ENCODE assay signal across 1 cellular context in the genomic region with DNA sequence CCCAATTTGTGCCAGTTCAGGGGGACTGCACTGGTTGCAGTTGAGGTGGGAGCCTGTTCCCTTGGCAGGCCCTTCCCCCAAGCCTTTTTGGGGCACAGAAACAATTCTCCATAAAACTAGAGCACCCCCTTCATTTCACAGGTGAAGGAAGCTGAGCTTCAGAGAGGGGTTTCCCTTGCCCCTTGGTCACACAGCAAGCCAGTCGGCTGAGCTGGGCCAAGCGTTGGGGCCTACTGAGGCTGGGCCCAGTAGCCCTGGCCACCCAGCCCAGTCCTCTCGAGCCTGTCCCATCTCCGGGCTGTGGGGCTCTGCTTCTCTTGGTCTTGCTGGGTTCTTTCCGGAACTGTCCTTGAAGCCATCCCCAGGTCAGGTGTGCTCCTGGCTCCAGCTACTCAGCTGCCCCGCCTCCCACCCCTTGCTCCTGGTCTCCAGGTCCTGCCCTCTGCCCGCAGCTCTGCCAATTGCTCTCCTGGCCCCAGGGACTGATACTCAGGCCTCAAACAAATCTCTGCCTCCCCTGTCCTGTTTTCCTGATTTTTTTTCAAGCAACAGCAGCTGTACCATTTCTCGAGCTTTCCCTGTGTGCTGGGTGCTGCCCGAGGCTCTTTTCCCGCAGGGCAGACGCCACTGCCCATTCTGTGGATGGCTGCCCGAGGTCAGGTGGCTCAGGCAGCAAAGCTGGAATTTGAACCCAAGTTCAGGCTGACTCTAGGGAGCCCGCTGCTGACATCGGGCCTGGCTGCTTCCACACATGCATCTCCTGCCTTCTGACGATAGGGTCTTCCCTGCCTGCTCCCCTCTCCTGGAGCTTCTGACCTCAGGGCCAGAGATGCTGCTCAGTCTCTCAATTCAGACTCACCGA.
TF ChIP-seq lines count a peak whose summit lies in the region.

No MANE protein-coding gene starts in this region.

TF ChIP-seq in HepG2, 621 proteins besides CTCF, POLR2A, EP300 and RAD21 (continued from another document and continues in another):
- TF ChIP-seq, protein P1, sequence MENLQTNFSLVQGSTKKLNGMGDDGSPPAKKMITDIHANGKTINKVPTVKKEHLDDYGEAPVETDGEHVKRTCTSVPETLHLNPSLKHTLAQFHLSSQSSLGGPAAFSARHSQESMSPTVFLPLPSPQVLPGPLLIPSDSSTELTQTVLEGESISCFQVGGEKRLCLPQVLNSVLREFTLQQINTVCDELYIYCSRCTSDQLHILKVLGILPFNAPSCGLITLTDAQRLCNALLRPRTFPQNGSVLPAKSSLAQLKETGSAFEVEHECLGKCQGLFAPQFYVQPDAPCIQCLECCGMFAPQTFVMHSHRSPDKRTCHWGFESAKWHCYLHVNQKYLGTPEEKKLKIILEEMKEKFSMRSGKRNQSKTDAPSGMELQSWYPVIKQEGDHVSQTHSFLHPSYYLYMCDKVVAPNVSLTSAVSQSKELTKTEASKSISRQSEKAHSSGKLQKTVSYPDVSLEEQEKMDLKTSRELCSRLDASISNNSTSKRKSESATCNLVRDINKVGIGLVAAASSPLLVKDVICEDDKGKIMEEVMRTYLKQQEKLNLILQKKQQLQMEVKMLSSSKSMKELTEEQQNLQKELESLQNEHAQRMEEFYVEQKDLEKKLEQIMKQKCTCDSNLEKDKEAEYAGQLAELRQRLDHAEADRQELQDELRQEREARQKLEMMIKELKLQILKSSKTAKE (CRISPR knock-in tag; IDR thresholded peaks at IDR 0.05; ENCODE audit: borderline replicate concordance): no peak
- TF ChIP-seq SMC3 (IDR thresholded peaks at IDR 0.05; ENCODE audit: low read length) (no peak), ZNF556 (CRISPR knock-in tag; IDR thresholded peaks at IDR 0.05; ENCODE audit: borderline replicate concordance) (no peak), STAT5B (CRISPR knock-in tag; IDR thresholded peaks at IDR 0.05) (no peak), SRSF9 (IDR thresholded peaks at IDR 0.05; ENCODE audit: borderline replicate concordance, insufficient read depth, low read depth, low read length, poor library complexity, severe bottlenecking) (no peak), ZFAT (CRISPR knock-in tag; conservative IDR thresholded peaks at IDR 0.05) (no peak), RBAK (CRISPR knock-in tag; IDR thresholded peaks at IDR 0.05) (no peak), RCOR2 (CRISPR knock-in tag; IDR thresholded peaks at IDR 0.05) (peak; percentile 55; the same call in 1 of the 2 replicates), ZFP36L1 (CRISPR knock-in tag; IDR thresholded peaks at IDR 0.05) (no peak), ZBTB20 (CRISPR knock-in tag; IDR thresholded peaks at IDR 0.05; ENCODE audit: borderline replicate concordance, low read depth) (no peak), ZNF335 (CRISPR knock-in tag; IDR thresholded peaks at IDR 0.05) (no peak), KAT2B (IDR thresholded peaks at IDR 0.05; ENCODE audit: borderline replicate concordance, low read depth, low read length) (no peak), SCMH1 (CRISPR knock-in tag; IDR thresholded peaks at IDR 0.05; ENCODE audit: borderline replicate concordance) (no peak), DNMT3B (CRISPR knock-in tag; conservative IDR thresholded peaks at IDR 0.05) (no peak), PTBP1 (IDR thresholded peaks at IDR 0.05; ENCODE audit: low read depth, low read length, poor library complexity, severe bottlenecking) (no peak), KLF12 (CRISPR knock-in tag; IDR thresholded peaks at IDR 0.05; ENCODE audit: borderline replicate concordance) (no peak), RORA (CRISPR knock-in tag; IDR thresholded peaks at IDR 0.05) (no peak), SIN3B (IDR thresholded peaks at IDR 0.05; ENCODE audit: low read length) (no peak), GABPB1 (CRISPR knock-in tag; IDR thresholded peaks at IDR 0.05) (no peak), RBM39 (IDR thresholded peaks at IDR 0.05; ENCODE audit: low read depth, low read length, poor library complexity, severe bottlenecking) (no peak), HHEX (CRISPR knock-in tag; IDR thresholded peaks at IDR 0.05) (no peak), TGIF2 (CRISPR knock-in tag; IDR thresholded peaks at IDR 0.05) (no peak), ZNF432 (CRISPR knock-in tag; IDR thresholded peaks at IDR 0.05; ENCODE audit: borderline replicate concordance) (no peak), IKZF1 (IDR thresholded peaks at IDR 0.05) (no peak), THYN1 (CRISPR knock-in tag; IDR thresholded peaks at IDR 0.05; ENCODE audit: borderline replicate concordance, low read depth) (no peak), ZNF75D (CRISPR knock-in tag; IDR thresholded peaks at IDR 0.05; ENCODE audit: borderline replicate concordance) (no peak), ZNF143 (CRISPR knock-in tag; IDR thresholded peaks at IDR 0.05) (no peak), FLYWCH1 (CRISPR knock-in tag; IDR thresholded peaks at IDR 0.05) (no peak), ZNF557 (CRISPR knock-in tag; IDR thresholded peaks at IDR 0.05) (no peak), YEATS2 (CRISPR knock-in tag; IDR thresholded peaks at IDR 0.05; ENCODE audit: borderline replicate concordance) (no peak), GATA4 (IDR thresholded peaks at IDR 0.05; ENCODE audit: borderline replicate concordance, low read depth) (no peak), ZNF709 (CRISPR knock-in tag; IDR thresholded peaks at IDR 0.05) (no peak), ZNF616 (CRISPR knock-in tag; IDR thresholded peaks at IDR 0.05; ENCODE audit: low read depth) (no peak), ZSCAN29 (CRISPR knock-in tag; conservative IDR thresholded peaks at IDR 0.05) (no peak), HOXA5 (CRISPR knock-in tag; IDR thresholded peaks at IDR 0.05) (no peak), MTA1 (CRISPR knock-in tag; IDR thresholded peaks at IDR 0.05; ENCODE audit: borderline replicate concordance) (no peak), KLF15 (CRISPR knock-in tag; IDR thresholded peaks at IDR 0.05; ENCODE audit: borderline replicate concordance) (no peak), PHB2 (IDR thresholded peaks at IDR 0.05; ENCODE audit: partially characterized antibody) (no peak), ZNF292 (CRISPR knock-in tag; IDR thresholded peaks at IDR 0.05; ENCODE audit: borderline replicate concordance, low read depth) (peak; percentile 33; the same call in 1 of the 2 replicates), ARHGAP35 (CRISPR knock-in tag; IDR thresholded peaks at IDR 0.05; ENCODE audit: borderline replicate concordance) (no peak)
- TF ChIP-seq, protein P2, sequence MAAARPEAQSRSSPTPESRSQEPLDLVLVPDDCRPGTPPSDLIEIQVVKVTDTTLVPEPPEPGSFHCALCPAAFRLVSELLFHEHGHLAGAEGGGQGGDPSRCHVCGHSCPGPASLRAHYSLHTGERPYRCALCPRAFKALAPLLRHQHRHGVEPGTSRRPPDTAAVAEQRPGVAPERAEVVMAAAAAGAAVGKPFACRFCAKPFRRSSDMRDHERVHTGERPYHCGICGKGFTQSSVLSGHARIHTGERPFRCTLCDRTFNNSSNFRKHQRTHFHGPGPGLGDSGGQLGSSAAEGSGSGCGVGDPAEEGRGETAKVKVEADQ (CRISPR knock-in tag; IDR thresholded peaks at IDR 0.05; ENCODE audit: borderline replicate concordance): no peak
- TF ChIP-seq, protein P3, sequence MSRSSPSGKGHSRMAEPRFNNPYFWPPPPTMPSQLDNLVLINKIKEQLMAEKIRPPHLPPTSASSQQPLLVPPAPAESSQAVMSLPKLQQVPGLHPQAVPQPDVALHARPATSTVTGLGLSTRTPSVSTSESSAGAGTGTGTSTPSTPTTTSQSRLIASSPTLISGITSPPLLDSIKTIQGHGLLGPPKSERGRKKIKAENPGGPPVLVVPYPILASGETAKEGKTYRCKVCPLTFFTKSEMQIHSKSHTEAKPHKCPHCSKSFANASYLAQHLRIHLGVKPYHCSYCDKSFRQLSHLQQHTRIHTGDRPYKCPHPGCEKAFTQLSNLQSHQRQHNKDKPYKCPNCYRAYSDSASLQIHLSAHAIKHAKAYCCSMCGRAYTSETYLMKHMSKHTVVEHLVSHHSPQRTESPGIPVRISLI (CRISPR knock-in tag; IDR thresholded peaks at IDR 0.05; ENCODE audit: borderline replicate concordance): no peak
- TF ChIP-seq, protein P4, sequence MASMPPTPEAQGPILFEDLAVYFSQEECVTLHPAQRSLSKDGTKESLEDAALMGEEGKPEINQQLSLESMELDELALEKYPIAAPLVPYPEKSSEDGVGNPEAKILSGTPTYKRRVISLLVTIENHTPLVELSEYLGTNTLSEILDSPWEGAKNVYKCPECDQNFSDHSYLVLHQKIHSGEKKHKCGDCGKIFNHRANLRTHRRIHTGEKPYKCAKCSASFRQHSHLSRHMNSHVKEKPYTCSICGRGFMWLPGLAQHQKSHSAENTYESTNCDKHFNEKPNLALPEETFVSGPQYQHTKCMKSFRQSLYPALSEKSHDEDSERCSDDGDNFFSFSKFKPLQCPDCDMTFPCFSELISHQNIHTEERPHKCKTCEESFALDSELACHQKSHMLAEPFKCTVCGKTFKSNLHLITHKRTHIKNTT (CRISPR knock-in tag; IDR thresholded peaks at IDR 0.05): no peak
- TF ChIP-seq, protein P5, sequence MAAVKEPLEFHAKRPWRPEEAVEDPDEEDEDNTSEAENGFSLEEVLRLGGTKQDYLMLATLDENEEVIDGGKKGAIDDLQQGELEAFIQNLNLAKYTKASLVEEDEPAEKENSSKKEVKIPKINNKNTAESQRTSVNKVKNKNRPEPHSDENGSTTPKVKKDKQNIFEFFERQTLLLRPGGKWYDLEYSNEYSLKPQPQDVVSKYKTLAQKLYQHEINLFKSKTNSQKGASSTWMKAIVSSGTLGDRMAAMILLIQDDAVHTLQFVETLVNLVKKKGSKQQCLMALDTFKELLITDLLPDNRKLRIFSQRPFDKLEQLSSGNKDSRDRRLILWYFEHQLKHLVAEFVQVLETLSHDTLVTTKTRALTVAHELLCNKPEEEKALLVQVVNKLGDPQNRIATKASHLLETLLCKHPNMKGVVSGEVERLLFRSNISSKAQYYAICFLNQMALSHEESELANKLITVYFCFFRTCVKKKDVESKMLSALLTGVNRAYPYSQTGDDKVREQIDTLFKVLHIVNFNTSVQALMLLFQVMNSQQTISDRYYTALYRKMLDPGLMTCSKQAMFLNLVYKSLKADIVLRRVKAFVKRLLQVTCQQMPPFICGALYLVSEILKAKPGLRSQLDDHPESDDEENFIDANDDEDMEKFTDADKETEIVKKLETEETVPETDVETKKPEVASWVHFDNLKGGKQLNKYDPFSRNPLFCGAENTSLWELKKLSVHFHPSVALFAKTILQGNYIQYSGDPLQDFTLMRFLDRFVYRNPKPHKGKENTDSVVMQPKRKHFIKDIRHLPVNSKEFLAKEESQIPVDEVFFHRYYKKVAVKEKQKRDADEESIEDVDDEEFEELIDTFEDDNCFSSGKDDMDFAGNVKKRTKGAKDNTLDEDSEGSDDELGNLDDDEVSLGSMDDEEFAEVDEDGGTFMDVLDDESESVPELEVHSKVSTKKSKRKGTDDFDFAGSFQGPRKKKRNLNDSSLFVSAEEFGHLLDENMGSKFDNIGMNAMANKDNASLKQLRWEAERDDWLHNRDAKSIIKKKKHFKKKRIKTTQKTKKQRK (IDR thresholded peaks at IDR 0.05; ENCODE audit: low read length): no peak
- TF ChIP-seq, protein P6, sequence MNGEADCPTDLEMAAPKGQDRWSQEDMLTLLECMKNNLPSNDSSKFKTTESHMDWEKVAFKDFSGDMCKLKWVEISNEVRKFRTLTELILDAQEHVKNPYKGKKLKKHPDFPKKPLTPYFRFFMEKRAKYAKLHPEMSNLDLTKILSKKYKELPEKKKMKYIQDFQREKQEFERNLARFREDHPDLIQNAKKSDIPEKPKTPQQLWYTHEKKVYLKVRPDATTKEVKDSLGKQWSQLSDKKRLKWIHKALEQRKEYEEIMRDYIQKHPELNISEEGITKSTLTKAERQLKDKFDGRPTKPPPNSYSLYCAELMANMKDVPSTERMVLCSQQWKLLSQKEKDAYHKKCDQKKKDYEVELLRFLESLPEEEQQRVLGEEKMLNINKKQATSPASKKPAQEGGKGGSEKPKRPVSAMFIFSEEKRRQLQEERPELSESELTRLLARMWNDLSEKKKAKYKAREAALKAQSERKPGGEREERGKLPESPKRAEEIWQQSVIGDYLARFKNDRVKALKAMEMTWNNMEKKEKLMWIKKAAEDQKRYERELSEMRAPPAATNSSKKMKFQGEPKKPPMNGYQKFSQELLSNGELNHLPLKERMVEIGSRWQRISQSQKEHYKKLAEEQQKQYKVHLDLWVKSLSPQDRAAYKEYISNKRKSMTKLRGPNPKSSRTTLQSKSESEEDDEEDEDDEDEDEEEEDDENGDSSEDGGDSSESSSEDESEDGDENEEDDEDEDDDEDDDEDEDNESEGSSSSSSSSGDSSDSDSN (CRISPR knock-in tag; IDR thresholded peaks at IDR 0.05): peak; percentile 56
- TF ChIP-seq, protein P7, sequence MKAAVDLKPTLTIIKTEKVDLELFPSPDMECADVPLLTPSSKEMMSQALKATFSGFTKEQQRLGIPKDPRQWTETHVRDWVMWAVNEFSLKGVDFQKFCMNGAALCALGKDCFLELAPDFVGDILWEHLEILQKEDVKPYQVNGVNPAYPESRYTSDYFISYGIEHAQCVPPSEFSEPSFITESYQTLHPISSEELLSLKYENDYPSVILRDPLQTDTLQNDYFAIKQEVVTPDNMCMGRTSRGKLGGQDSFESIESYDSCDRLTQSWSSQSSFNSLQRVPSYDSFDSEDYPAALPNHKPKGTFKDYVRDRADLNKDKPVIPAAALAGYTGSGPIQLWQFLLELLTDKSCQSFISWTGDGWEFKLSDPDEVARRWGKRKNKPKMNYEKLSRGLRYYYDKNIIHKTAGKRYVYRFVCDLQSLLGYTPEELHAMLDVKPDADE (CRISPR knock-in tag; IDR thresholded peaks at IDR 0.05): no peak
- TF ChIP-seq, protein P8, sequence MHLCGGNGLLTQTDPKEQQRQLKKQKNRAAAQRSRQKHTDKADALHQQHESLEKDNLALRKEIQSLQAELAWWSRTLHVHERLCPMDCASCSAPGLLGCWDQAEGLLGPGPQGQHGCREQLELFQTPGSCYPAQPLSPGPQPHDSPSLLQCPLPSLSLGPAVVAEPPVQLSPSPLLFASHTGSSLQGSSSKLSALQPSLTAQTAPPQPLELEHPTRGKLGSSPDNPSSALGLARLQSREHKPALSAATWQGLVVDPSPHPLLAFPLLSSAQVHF (CRISPR knock-in tag; IDR thresholded peaks at IDR 0.05): no peak
- TF ChIP-seq, protein P9, sequence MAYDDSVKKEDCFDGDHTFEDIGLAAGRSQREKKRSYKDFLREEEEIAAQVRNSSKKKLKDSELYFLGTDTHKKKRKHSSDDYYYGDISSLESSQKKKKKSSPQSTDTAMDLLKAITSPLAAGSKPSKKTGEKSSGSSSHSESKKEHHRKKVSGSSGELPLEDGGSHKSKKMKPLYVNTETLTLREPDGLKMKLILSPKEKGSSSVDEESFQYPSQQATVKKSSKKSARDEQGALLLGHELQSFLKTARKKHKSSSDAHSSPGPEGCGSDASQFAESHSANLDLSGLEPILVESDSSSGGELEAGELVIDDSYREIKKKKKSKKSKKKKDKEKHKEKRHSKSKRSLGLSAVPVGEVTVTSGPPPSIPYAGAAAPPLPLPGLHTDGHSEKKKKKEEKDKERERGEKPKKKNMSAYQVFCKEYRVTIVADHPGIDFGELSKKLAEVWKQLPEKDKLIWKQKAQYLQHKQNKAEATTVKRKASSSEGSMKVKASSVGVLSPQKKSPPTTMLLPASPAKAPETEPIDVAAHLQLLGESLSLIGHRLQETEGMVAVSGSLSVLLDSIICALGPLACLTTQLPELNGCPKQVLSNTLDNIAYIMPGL (CRISPR knock-in tag; IDR thresholded peaks at IDR 0.05; ENCODE audit: borderline replicate concordance in 1 of 2, low read depth in 1 of 2): 0 out of 4 replicates have a peak, but pooled peaks of 1 of the 2 experiments have one; percentile 18
